8 cellular contexts compared by ENCODE assay signal in the genomic region with DNA sequence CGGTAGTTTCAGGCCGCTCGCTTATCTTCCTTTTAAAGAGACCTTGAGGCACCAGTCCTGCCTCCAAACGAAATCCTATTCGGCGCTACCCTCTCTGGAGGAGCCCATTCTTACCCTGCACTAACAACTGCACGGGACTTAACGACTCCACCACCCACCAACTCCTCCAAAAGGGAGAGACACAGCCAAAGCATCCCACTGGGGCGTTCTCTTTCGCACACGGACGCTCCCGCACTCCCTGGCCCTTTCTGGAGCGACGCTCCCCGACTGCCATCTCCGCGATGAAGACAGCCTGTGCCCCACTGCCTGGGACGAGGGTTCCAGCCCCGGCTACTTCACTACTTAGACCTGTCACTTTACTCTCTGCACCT. TPM values are rescaled to one million over a fixed set of nuclear protein-coding genes. Genes with fewer than 3 reads are reported as not detected.
DNase-seq lines count a peak whose midpoint lies in the region; ATAC-seq and TF ChIP-seq lines count a peak whose summit lies in the region.

No MANE protein-coding gene starts in this region.

- no peaks in the 10 kb centered on the region for H4K20me1 ChIP-seq in PC-3 (ENCODE audit: low read length)

- no peaks in the 10 kb centered on the region for H3K36me3 Mint-ChIP-seq in activated naive CD4-positive, alpha-beta T cell treated with anti-CD3 and anti-CD28 coated beads for 36 hours (ENCODE audit: low read depth)
- no peaks in the 10 kb centered on the region for H3K36me3 Mint-ChIP-seq in neural crest cell (ENCODE audit: low read depth)

- no peak overlapping the region for H3K4me3 ChIP-seq in PC-3 (ENCODE audit: low read length)

- no peaks in the 10 kb centered on the region for H3K9me3 Mint-ChIP-seq in activated naive CD4-positive, alpha-beta T cell treated with anti-CD3 and anti-CD28 coated beads for 36 hours
- peaks cover 3% of the 10 kb centered on the region for H3K9me3 Mint-ChIP-seq in neural crest cell

- H3K9ac ChIP-seq in PC-3 (ENCODE audit: low read length), result no peak overlapping the region

- H3K9me2 ChIP-seq in PC-3 (replicated peaks; ENCODE audit: low read length), result no peaks in the 10 kb centered on the region

- peak overlapping the region; percentile 64 for H3K27ac Mint-ChIP-seq in activated naive CD4-positive, alpha-beta T cell treated with anti-CD3 and anti-CD28 coated beads for 36 hours
- H3K27ac Mint-ChIP-seq in neural crest cell (ENCODE audit: unreplicated experiment), result peak overlapping the region; percentile 63

- CTCF ChIA-PET in activated naive CD4-positive, alpha-beta T cell treated with anti-CD3 and anti-CD28 coated beads for 36 hours (lab: Charles Lee), result interaction anchor here (1.0 to 1.6 kb wide), 3 partner anchors 10 to 197 kb away, joined by 3 to 4 read pairs (median 3); no protein-coding TSS in a partner anchor
- CTCF ChIA-PET in PC-3 (lab: Charles Lee), result no interaction called here

- no peaks in the 10 kb centered on the region for H3K4me1 ChIP-seq in PC-3 (ENCODE audit: insufficient read depth, low read length)

- H2AFZ ChIP-seq in PC-3 (ENCODE audit: low read length), result peak overlapping the region; percentile 83; the same call in 1 of the 2 replicates

- no peak overlapping the region for H3K4me2 ChIP-seq in PC-3 (ENCODE audit: low read length)

- TF ChIP-seq POLR2A in erythroblast (IDR thresholded peaks at IDR 0.05; ENCODE audit: low read length), result peak; percentile 35

- BruUV-seq in PC-3 (replicated peaks; lab: Mats Ljungman, UMichigan), result TSS peak; percentile 43

- TF ChIP-seq CTCF in PC-3 (conservative IDR thresholded peaks at IDR 0.05; ENCODE audit: low read depth, low read length) (no peak), neural crest cell (conservative IDR thresholded peaks at IDR 0.05) (no peak)

- no peaks in the 10 kb centered on the region for H3K79me2 ChIP-seq in PC-3 (ENCODE audit: low read length)

- POLR2A ChIA-PET in PC-3 (lab: Charles Lee; ENCODE audit: unreplicated experiment), result no interaction called here

- H3K9me3 ChIP-seq in PC-3 (ENCODE audit: low read length), result no peaks in the 10 kb centered on the region

- peak overlapping the region; percentile 81 for H3K4me3 Mint-ChIP-seq in activated naive CD4-positive, alpha-beta T cell treated with anti-CD3 and anti-CD28 coated beads for 36 hours
- H3K4me3 Mint-ChIP-seq in neural crest cell, result peak overlapping the region; percentile 89

- no peaks in the 10 kb centered on the region for H3K36me3 ChIP-seq in PC-3 (ENCODE audit: low read depth, low read length)

- no peak overlapping the region for H3K27ac ChIP-seq in PC-3 (ENCODE audit: low read length)

- no peaks in the 10 kb centered on the region for H3K27me3 Mint-ChIP-seq in activated naive CD4-positive, alpha-beta T cell treated with anti-CD3 and anti-CD28 coated beads for 36 hours (ENCODE audit: low read depth)
- H3K27me3 Mint-ChIP-seq in neural crest cell (ENCODE audit: low read depth), result no peaks in the 10 kb centered on the region

- intact Hi-C loops in activated naive CD4-positive, alpha-beta T cell treated with anti-CD3 and anti-CD28 coated beads for 36 hours (cut with micrococcal nuclease), result loop anchor here (5.0 to 10.0 kb wide), 4 partner anchors 45 to 832 kb away; a partner anchor contains a TSS
- intact Hi-C loops in PC-3 (cut with micrococcal nuclease), result no loop called here

- peaks cover 45% of the 10 kb centered on the region for H3K4me1 Mint-ChIP-seq in activated naive CD4-positive, alpha-beta T cell treated with anti-CD3 and anti-CD28 coated beads for 36 hours (ENCODE audit: low read depth)
- peaks cover 35% of the 10 kb centered on the region for H3K4me1 Mint-ChIP-seq in neural crest cell

- no peaks in the 10 kb centered on the region for H3F3A ChIP-seq in PC-3 (ENCODE audit: low read length, unreplicated experiment)

- no peaks in the 10 kb centered on the region for H3K27me3 ChIP-seq in PC-3 (ENCODE audit: low read length)

- DNase-seq in activated naive CD4-positive, alpha-beta T cell treated with anti-CD3 and anti-CD28 coated beads for 36 hours, result no peak
- DNase-seq in activated naive CD4-positive, alpha-beta T cell treated with anti-CD3 and anti-CD28 coated beads, Interleukin-2, amount 50 U/mL, for 16 hours, result no peak
- DNase-seq in PC-3, result no peak
- DNase-seq in erythroblast (lab: John Stamatoyannopoulos, UW), result peak in 1 of 2 experiments; percentile 75
- DNase-seq in neural crest cell (ENCODE audit: low read depth, low spot score), result no peak
- DNase-seq in D341Med (ENCODE audit: low spot score), result no peak
- no peak for DNase-seq in activated effector memory CD4-positive, alpha-beta T cell treated with anti-CD3 and anti-CD28 coated beads, Interleukin-2, amount 50 U/mL, for 16 hours
- no peak for DNase-seq in DMS 273 (lab: John Stamatoyannopoulos, UW; ENCODE audit: unreplicated experiment)

- ATAC-seq in PC-3, result no peak

RNA-seq across cellular contexts. Expression of a gene that starts 0.6 kb away (rescaled TPM):
- total RNA-seq in activated naive CD4-positive, alpha-beta T cell treated with anti-CD3 and anti-CD28 coated beads for 36 hours, result 10 to 100 TPM; 11.2 to 12.7 TPM
- total RNA-seq in PC-3 (2014; rRNA removed) (0.18 and 0.40 TPM in 2 replicates), neural crest cell (19.9 and 21.2 TPM in 2 replicates)

RNA-seq across cellular contexts. Expression of a gene that starts 12.6 kb away (rescaled TPM):
- 10 to 100 TPM; 10.4 to 11.1 TPM for total RNA-seq in activated naive CD4-positive, alpha-beta T cell treated with anti-CD3 and anti-CD28 coated beads for 36 hours
- total RNA-seq in PC-3 (2014; rRNA removed) (not detected in 2 replicates), neural crest cell (not detected in 2 replicates)

Comparison
In these comparisons a context has a peak if more than half of its experiments do, and no peak if none do; other contexts are left out.
1. RNA of a gene that starts 12.6 kb away (total RNA-seq): 10.4 to 11.1 TPM in activated naive CD4-positive, alpha-beta T cell treated with anti-CD3 and anti-CD28 coated beads for 36 hours; not detected in PC-3 and not detected in neural crest cell; every median in the first group is over 10 times any median in the second.